Comparison of ENCODE assay signal across 21 cellular contexts in the genomic region with DNA sequence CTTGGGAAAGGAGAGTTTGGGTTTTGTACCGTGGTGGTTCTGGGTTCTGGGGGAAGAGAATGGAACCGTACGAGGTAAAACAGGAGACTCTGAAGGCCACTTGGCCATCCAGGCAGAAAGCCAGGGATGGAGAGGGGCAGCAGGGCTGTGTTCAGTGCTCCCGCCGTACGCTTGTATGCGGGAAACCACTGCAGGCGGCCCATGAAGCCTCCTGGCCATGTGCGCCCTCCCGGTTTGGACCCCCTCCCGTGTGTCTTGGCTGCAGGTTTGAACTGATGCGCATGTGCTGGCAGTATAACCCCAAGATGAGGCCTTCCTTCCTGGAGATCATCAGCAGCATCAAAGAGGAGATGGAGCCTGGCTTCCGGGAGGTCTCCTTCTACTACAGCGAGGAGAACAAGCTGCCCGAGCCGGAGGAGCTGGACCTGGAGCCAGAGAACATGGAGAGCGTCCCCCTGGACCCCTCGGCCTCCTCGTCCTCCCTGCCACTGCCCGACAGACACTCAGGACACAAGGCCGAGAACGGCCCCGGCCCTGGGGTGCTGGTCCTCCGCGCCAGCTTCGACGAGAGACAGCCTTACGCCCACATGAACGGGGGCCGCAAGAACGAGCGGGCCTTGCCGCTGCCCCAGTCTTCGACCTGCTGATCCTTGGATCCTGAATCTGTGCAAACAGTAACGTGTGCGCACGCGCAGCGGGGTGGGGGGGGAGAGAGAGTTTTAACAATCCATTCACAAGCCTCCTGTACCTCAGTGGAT. TPM values are rescaled to one million over a fixed set of nuclear protein-coding genes. Genes with fewer than 3 reads are reported as not detected.
DNase-seq lines count a peak whose midpoint lies in the region; FAIRE-seq and TF ChIP-seq lines count a peak whose summit lies in the region.
"Had no signal": no experiment of that assay in that cellular context is flagged by ENCODE, and none has a peak within 500 bp of the region (broad histone marks: within the 10 kb centered on the region; RNA-seq: fewer than 3 reads in every experiment).

No MANE protein-coding gene starts in this region.

- H3K36me3 Mint-ChIP-seq in immature natural killer cell = peaks cover 22 to 39% (median 28%) of the 10 kb centered on the region in 3 donors

- H3K4me3 ChIP-seq in BLaER1 (no peak overlapping the region), suprapubic skin (no peak overlapping the region)
- H3K4me3 ChIP-seq: A549 had no signal

- no peak for TF ChIP-seq CTCF in suprapubic skin (IDR thresholded peaks at IDR 0.05)

- H3K4me3 Mint-ChIP-seq in immature natural killer cell = peak overlapping the region; percentile 50 to 68 (median 63)
- H3K4me3 Mint-ChIP-seq: HFFc6 had no signal

- H3K27me3 ChIP-seq in BLaER1 (no peaks in the 10 kb centered on the region), suprapubic skin (no peaks in the 10 kb centered on the region)

- H3K9me3 ChIP-seq in BLaER1 (peaks cover 31% of the 10 kb centered on the region), KOPT-K1 (ENCODE audit: insufficient read depth, low read length, poor library complexity, severe bottlenecking) (peaks cover 14% of the 10 kb centered on the region), suprapubic skin (peaks cover 5% of the 10 kb centered on the region)

- H3K9me3 Mint-ChIP-seq in immature natural killer cell = no peaks in the 10 kb centered on the region

- peaks cover 9 to 20% (median 15%) of the 10 kb centered on the region in 3 donors for H3K27me3 Mint-ChIP-seq in immature natural killer cell (ENCODE audit: low read depth in 3 of 3)

- H3K4me1 ChIP-seq in BLaER1 (peaks cover 60% of the 10 kb centered on the region), suprapubic skin (peaks cover 14% of the 10 kb centered on the region)
- H3K4me1 ChIP-seq: A549 had no signal

- peak overlapping the region in 4 of 6 donors; percentile 39 to 88 (median 76) for H3K27ac Mint-ChIP-seq in immature natural killer cell
- H3K27ac Mint-ChIP-seq: HFFc6 had no signal

- peak overlapping the region; percentile 63 for H3K4me2 ChIP-seq in BLaER1
- H3K4me2 ChIP-seq: A549, KMS-11 had no signal

- peak overlapping the region; percentile 52 for H3K27ac ChIP-seq in BLaER1
- peak overlapping the region; percentile 100 for H3K27ac ChIP-seq in KOPT-K1 (ENCODE audit: low read depth, low read length, poor library complexity, severe bottlenecking)
- H3K27ac ChIP-seq in suprapubic skin = no peak overlapping the region
- H3K27ac ChIP-seq: A549, KMS-11 had no signal

- TF ChIP-seq POLR2A in suprapubic skin (IDR thresholded peaks at IDR 0.05) = no peak

- H3K4me1 Mint-ChIP-seq in immature natural killer cell = peaks cover 81 to 83% of the 10 kb centered on the region in 2 donors

- no peak for DNase-seq in immature natural killer cell
- DNase-seq in suprapubic skin (ENCODE audit: low spot score in 2 of 2) = peak; percentile 62 to 75
- DNase-seq in medulla oblongata (ENCODE audit: extremely low spot score) = no peak
- no peak for DNase-seq in urothelium cell line (ENCODE audit: low spot score)
- no peak for DNase-seq in globus pallidus (ENCODE audit: low spot score)
- DNase-seq: HFFc6, NCI-H1436, NCI-H1930, NCI-H226, NCI-H524, NCI-H82, Right ventricle myocardium superior had no signal

- peaks cover 44% of the 10 kb centered on the region; the same call in 1 of the 2 replicates for H4K20me1 ChIP-seq in BLaER1

- WGBS in suprapubic skin = 91% methylated on average over 30 of the region's 39 CpGs

- TF ChIP-seq EP300 in suprapubic skin (IDR thresholded peaks at IDR 0.05) = no peak

- peaks cover 99% of the 10 kb centered on the region for H3K36me3 ChIP-seq in BLaER1
- H3K36me3 ChIP-seq in KOPT-K1 (ENCODE audit: insufficient read depth, low read length) = peaks cover 52% of the 10 kb centered on the region
- H3K36me3 ChIP-seq in suprapubic skin = peaks cover 70% of the 10 kb centered on the region

- no peak for FAIRE-seq in urothelium cell line (lab: Jason Lieb, UNC)
- FAIRE-seq: A549, D721Med, GM12892, GM18507, H54 had no signal

- no peak overlapping the region for H3K9ac ChIP-seq in BLaER1
- H3K9ac ChIP-seq: KMS-11 had no signal

RNA-seq across cellular contexts. Expression of gene PGPEP1L, which starts 50.6 kb away (rescaled TPM):
- not detected for polyA plus RNA-seq in immature natural killer cell
- total RNA-seq in suprapubic skin = not detected
- total RNA-seq: HFFc6, MCF 10A had no signal
- polyA plus RNA-seq: A549 had no signal

Comparison
In these comparisons a context has a peak if more than half of its experiments do, and no peak if none do; other contexts are left out.
1. DNase-seq: peak in suprapubic skin (2 of 2); none in immature natural killer cell (0 of 3), medulla oblongata (single experiment), urothelium cell line (single experiment) and globus pallidus (single experiment).